ENCODE assay signal across 14 cellular contexts in the genomic region with DNA sequence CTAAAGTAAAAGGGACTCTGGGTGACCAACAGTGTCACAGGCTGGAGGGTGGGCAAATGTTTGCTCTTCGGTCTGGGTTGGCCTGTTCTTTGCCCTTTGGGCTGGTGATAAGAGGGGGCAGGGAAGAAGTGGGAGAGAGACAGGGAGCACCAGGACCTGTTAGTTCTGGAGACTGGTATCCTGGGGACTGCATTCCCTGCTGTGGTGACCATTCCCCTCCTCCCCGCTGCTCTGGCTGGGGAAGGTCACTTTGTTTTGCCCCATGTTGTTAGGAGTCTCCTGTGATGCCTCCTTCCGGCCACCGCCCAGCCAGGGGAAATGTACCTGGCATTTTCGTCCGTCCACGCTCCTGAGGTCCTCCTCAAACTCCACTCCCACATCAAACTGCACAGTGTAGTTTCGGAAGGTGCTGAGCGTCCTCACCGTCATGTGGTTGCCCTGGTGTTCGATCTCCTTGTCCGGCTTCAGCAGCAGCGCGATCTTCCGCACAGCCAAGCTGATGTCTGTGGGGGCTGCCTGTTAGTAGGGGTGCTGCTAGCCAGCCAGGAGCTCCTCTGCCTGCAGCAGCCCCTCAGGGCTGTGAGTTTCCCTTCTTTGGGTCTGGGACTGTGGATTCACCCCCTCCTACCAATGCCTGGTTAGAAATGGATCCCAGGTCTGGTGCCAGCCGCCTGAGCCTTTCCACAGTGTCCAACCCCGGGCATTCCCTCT. TPM values are rescaled to one million over a fixed set of nuclear protein-coding genes. Genes with fewer than 3 reads are reported as not detected.
DNase-seq lines count a peak whose midpoint lies in the region; ATAC-seq and TF ChIP-seq lines count a peak whose summit lies in the region.
"Had no signal": no experiment of that assay in that cellular context is flagged by ENCODE, and none has a peak within 500 bp of the region (broad histone marks: within the 10 kb centered on the region; RNA-seq: fewer than 3 reads in every experiment).

No MANE protein-coding gene starts in this region.

- TF ChIP-seq POLR2A in body of pancreas (IDR thresholded peaks at IDR 0.05): no peak

- H3K27ac ChIP-seq in body of pancreas: no peak overlapping the region
- H3K27ac ChIP-seq: HL-60 had no signal

- CTCF ChIA-PET in activated naive CD4-positive, alpha-beta T cell treated with anti-CD3 and anti-CD28 coated beads, Interleukin-2, amount 10 ng/mL, durations not matched to agents 7 days and 5 days (lab: Charles Lee): interaction anchor here (0.9 kb wide), 1 partner anchor 20 kb away, joined by 3 read pairs; no protein-coding TSS in a partner anchor

- 87 to 90% methylated on average over 17 of the region's 17 CpGs for WGBS in body of pancreas, 2 donors

- peaks cover 8% of the 10 kb centered on the region for H3K27me3 Mint-ChIP-seq in activated naive CD4-positive, alpha-beta T cell treated with anti-CD3 and anti-CD28 coated beads, Interleukin-2, amount 10 ng/mL, durations not matched to agents 7 days and 5 days
- H3K27me3 Mint-ChIP-seq in central memory CD8-positive, alpha-beta T cell: no peaks in the 10 kb centered on the region
- H3K27me3 Mint-ChIP-seq in mesothelial cell of epicardium (ENCODE audit: low read depth): no peaks in the 10 kb centered on the region
- H3K27me3 Mint-ChIP-seq in type B pancreatic cell: peaks cover 11% of the 10 kb centered on the region

- H3K4me3 Mint-ChIP-seq in activated naive CD4-positive, alpha-beta T cell treated with anti-CD3 and anti-CD28 coated beads, Interleukin-2, amount 10 ng/mL, durations not matched to agents 7 days and 5 days: peak overlapping the region; percentile 5
- H3K4me3 Mint-ChIP-seq in central memory CD8-positive, alpha-beta T cell: peak overlapping the region; percentile 99
- H3K4me3 Mint-ChIP-seq in mesothelial cell of epicardium (peak overlapping the region; percentile 90), type B pancreatic cell (peak overlapping the region; percentile 92)

- no peak for ATAC-seq in central memory CD8-positive, alpha-beta T cell (replicated peaks; ENCODE audit: extremely low read depth, poor library complexity, severe bottlenecking)
- ATAC-seq in HG03571 (IDR thresholded peaks at IDR 0.05; ENCODE audit: unreplicated experiment) (no peak), body of pancreas (no peak)

- peaks cover 21% of the 10 kb centered on the region for H3K4me1 ChIP-seq in body of pancreas

- H3K9me3 ChIP-seq in body of pancreas: no peaks in the 10 kb centered on the region
- H3K9me3 ChIP-seq: MG63 had no signal

- intact Hi-C loops in body of pancreas (cut with DNase I): no loop called here

- no peak overlapping the region for H3K27ac Mint-ChIP-seq in activated naive CD4-positive, alpha-beta T cell treated with anti-CD3 and anti-CD28 coated beads, Interleukin-2, amount 10 ng/mL, durations not matched to agents 7 days and 5 days
- H3K27ac Mint-ChIP-seq in central memory CD8-positive, alpha-beta T cell (ENCODE audit: low read depth): peak overlapping the region; percentile 9
- H3K27ac Mint-ChIP-seq in mesothelial cell of epicardium (no peak overlapping the region), type B pancreatic cell (peak overlapping the region; percentile 91)

- no peak overlapping the region for H3K4me3 ChIP-seq in body of pancreas
- H3K4me3 ChIP-seq: MG63 had no signal

- peaks cover 20% of the 10 kb centered on the region for H3K36me3 Mint-ChIP-seq in activated naive CD4-positive, alpha-beta T cell treated with anti-CD3 and anti-CD28 coated beads, Interleukin-2, amount 10 ng/mL, durations not matched to agents 7 days and 5 days
- peaks cover 9% of the 10 kb centered on the region for H3K36me3 Mint-ChIP-seq in central memory CD8-positive, alpha-beta T cell (ENCODE audit: insufficient read depth)
- H3K36me3 Mint-ChIP-seq in mesothelial cell of epicardium (no peaks in the 10 kb centered on the region), type B pancreatic cell (peaks cover 9% of the 10 kb centered on the region)

- peaks cover 43% of the 10 kb centered on the region for H3K4me1 Mint-ChIP-seq in activated naive CD4-positive, alpha-beta T cell treated with anti-CD3 and anti-CD28 coated beads, Interleukin-2, amount 10 ng/mL, durations not matched to agents 7 days and 5 days
- peaks cover 35% of the 10 kb centered on the region for H3K4me1 Mint-ChIP-seq in central memory CD8-positive, alpha-beta T cell
- H3K4me1 Mint-ChIP-seq in mesothelial cell of epicardium: peaks cover 25% of the 10 kb centered on the region
- peaks cover 31% of the 10 kb centered on the region for H3K4me1 Mint-ChIP-seq in type B pancreatic cell (ENCODE audit: unreplicated experiment)

- no peak for TF ChIP-seq CTCF in mesothelial cell of epicardium (IDR thresholded peaks at IDR 0.05; ENCODE audit: unreplicated experiment)
- no peak for TF ChIP-seq CTCF in type B pancreatic cell (conservative IDR thresholded peaks at IDR 0.05)
- TF ChIP-seq CTCF in body of pancreas (IDR thresholded peaks at IDR 0.05): no peak

- H3K27me3 ChIP-seq in body of pancreas: no peaks in the 10 kb centered on the region

- no peaks in the 10 kb centered on the region for H3K9me3 Mint-ChIP-seq in activated naive CD4-positive, alpha-beta T cell treated with anti-CD3 and anti-CD28 coated beads, Interleukin-2, amount 10 ng/mL, durations not matched to agents 7 days and 5 days
- H3K9me3 Mint-ChIP-seq in central memory CD8-positive, alpha-beta T cell: no peaks in the 10 kb centered on the region
- H3K9me3 Mint-ChIP-seq in mesothelial cell of epicardium (no peaks in the 10 kb centered on the region), type B pancreatic cell (no peaks in the 10 kb centered on the region)

- H3K36me3 ChIP-seq in body of pancreas (replicated peaks in 1 of 2; ENCODE audit: insufficient read depth in 1 of 2, low read depth in 2 of 2): no peaks in the 10 kb centered on the region
- H3K36me3 ChIP-seq: MG63 had no signal

- no peak for DNase-seq in activated naive CD4-positive, alpha-beta T cell treated with anti-CD3 and anti-CD28 coated beads, Interleukin-2, amount 10 ng/mL, durations not matched to agents 7 days and 5 days
- DNase-seq in activated naive CD4-positive, alpha-beta T cell treated with anti-CD3 and anti-CD28 coated beads, Interleukin-2, amount 50 U/mL, for 16 hours: no peak
- no peak for DNase-seq in central memory CD8-positive, alpha-beta T cell (ENCODE audit: low spot score in 2 of 2)
- DNase-seq in mesothelial cell of epicardium (ENCODE audit: low spot score in 2 of 2, unreplicated experiment in 2 of 2): no peak
- DNase-seq in type B pancreatic cell (ENCODE audit: extremely low spot score, unreplicated experiment): no peak
- DNase-seq in NCI-H2196 treated with DMSO at 0.1 percent for 48 hours (lab: John Stamatoyannopoulos, UW; ENCODE audit: unreplicated experiment): no peak
- DNase-seq in body of pancreas: no peak
- DNase-seq: ACHN, islet precursor cell, MG63, NCI-H226, OCI-M1 had no signal

RNA-seq across cellular contexts. Expression of gene RBP5, which starts 0.6 kb away (rescaled TPM):
- total RNA-seq in mesothelial cell of epicardium (2.1 to 2.5 TPM (median 2.3 TPM) in 3 replicates), type B pancreatic cell (ENCODE audit: low replicate concordance) (1.0 and 1.2 TPM in 2 replicates), body of pancreas (1 to 10 TPM in 1 of 2 donors, not detected in 1; 1.3 TPM)

RNA-seq across cellular contexts. Expression of gene CLSTN3, which starts 2.1 kb away (rescaled TPM):
- total RNA-seq in mesothelial cell of epicardium (79.1 to 81.3 TPM (median 81.1 TPM) in 3 replicates), type B pancreatic cell (ENCODE audit: low replicate concordance) (51.6 and 80.7 TPM in 2 replicates), body of pancreas (10 to 100 TPM; 27.5 to 64.9 TPM)

RNA-seq across cellular contexts. Expression of gene C1RL, which starts 19.1 kb away (rescaled TPM):
- 50.6 to 59.2 TPM (median 58.5 TPM) in 3 replicates for total RNA-seq in mesothelial cell of epicardium
- 32.4 and 58.0 TPM in 2 replicates for total RNA-seq in type B pancreatic cell (ENCODE audit: low replicate concordance)
- 10 to 100 TPM; 64.6 to 99.6 TPM for total RNA-seq in body of pancreas

RNA-seq across cellular contexts. Expression of gene C1R, which starts 35.8 kb away (rescaled TPM):
- 41.5 to 45.9 TPM (median 45.1 TPM) in 3 replicates for total RNA-seq in mesothelial cell of epicardium
- 5.4 and 6.5 TPM in 2 replicates for total RNA-seq in type B pancreatic cell (ENCODE audit: low replicate concordance)
- total RNA-seq in body of pancreas: 100 to 1,000 TPM; 113 to 133 TPM

Comparison
In these comparisons a context has a peak if more than half of its experiments do, and no peak if none do; other contexts are left out.
1. H3K27ac Mint-ChIP-seq: peak in central memory CD8-positive, alpha-beta T cell (single experiment) and type B pancreatic cell (single experiment); none in activated naive CD4-positive, alpha-beta T cell treated with anti-CD3 and anti-CD28 coated beads, Interleukin-2, amount 10 ng/mL, durations not matched to agents 7 days and 5 days (single experiment) and mesothelial cell of epicardium (single experiment).
2. H3K4me3 Mint-ChIP-seq: peak in every context shown above with its lines; median percentile 99 in central memory CD8-positive, alpha-beta T cell; 92 in type B pancreatic cell; 90 in mesothelial cell of epicardium; 5 in activated naive CD4-positive, alpha-beta T cell treated with anti-CD3 and anti-CD28 coated beads, Interleukin-2, amount 10 ng/mL, durations not matched to agents 7 days and 5 days.